In genomic region chr16:3021449-3022207, GRCh38 we compare ENCODE assay signal across 8 cellular contexts. TPM values are rescaled to one million over a fixed set of nuclear protein-coding genes. Genes with fewer than 3 reads are reported as not detected.
DNase-seq lines count a peak whose midpoint lies in the region; FAIRE-seq and TF ChIP-seq lines count a peak whose summit lies in the region.

No MANE protein-coding gene starts in this region.

- WGBS in transverse colon (ENCODE audit: low coverage in 1 of 2), 2 donors: 21% methylated on average over 23 of the region's 25 CpGs; no CpG with 5 or more reads in 1 of the 2 donors

- peak overlapping the region; percentile 81 for H2AFZ ChIP-seq in parathyroid adenoma

- H3K4me3 ChIP-seq in parathyroid adenoma (ENCODE audit: low read depth, low read length): peak overlapping the region; percentile 73
- H3K4me3 ChIP-seq in transverse colon: peak overlapping the region; percentile 45 to 66 (median 54)

- peaks cover 47% of the 10 kb centered on the region for H3K4me1 Mint-ChIP-seq in activated naive CD4-positive, alpha-beta T cell treated with anti-CD3 and anti-CD28 coated beads, Interleukin-2, amount 50 U/mL, for 24 hours

- peak overlapping the region; percentile 97 for H3K27ac ChIP-seq in parathyroid adenoma
- peak overlapping the region; percentile 92 to 94 (median 93) for H3K27ac ChIP-seq in transverse colon

- peak; percentile 6 for TF ChIP-seq POLR2A in transverse colon (IDR thresholded peaks at IDR 0.05)

- intact Hi-C loops in head of caudate nucleus (cut with DNase I) (loop anchor here (2.0 kb wide), 1 partner anchor 17 kb away; no protein-coding TSS in a partner anchor), transverse colon (cut with DNase I; ENCODE audit: low total_unique reads) (loop anchor here (2.0 kb wide), 1 partner anchor 347 kb away; no protein-coding TSS in a partner anchor)

- H3K9me3 ChIP-seq in parathyroid adenoma (ENCODE audit: control insufficient read depth, low read length): no peaks in the 10 kb centered on the region
- H3K9me3 ChIP-seq in transverse colon: no peaks in the 10 kb centered on the region

- peak overlapping the region; percentile 99 for H3K4me2 ChIP-seq in parathyroid adenoma (ENCODE audit: low read length)

- H3K27ac Mint-ChIP-seq in activated naive CD4-positive, alpha-beta T cell treated with anti-CD3 and anti-CD28 coated beads, Interleukin-2, amount 50 U/mL, for 24 hours: peak overlapping the region; percentile 93

- no peaks in the 10 kb centered on the region for H3K9me3 Mint-ChIP-seq in activated naive CD4-positive, alpha-beta T cell treated with anti-CD3 and anti-CD28 coated beads, Interleukin-2, amount 50 U/mL, for 24 hours

- H3K9ac ChIP-seq in parathyroid adenoma: no peak overlapping the region

- no peak for TF ChIP-seq EP300 in transverse colon (IDR thresholded peaks at IDR 0.05; ENCODE audit: low read depth)

- peaks cover 18% of the 10 kb centered on the region for H3K4me1 ChIP-seq in parathyroid adenoma
- peaks cover 24 to 57% (median 45%) of the 10 kb centered on the region in 4 donors for H3K4me1 ChIP-seq in transverse colon

- H3K36me3 ChIP-seq in parathyroid adenoma (ENCODE audit: control insufficient read depth, insufficient read depth, low read length) (no peaks in the 10 kb centered on the region), transverse colon (no peaks in the 10 kb centered on the region)

- TF ChIP-seq CTCF in parathyroid adenoma (IDR thresholded peaks at IDR 0.05) (peak; percentile 41), transverse colon (IDR thresholded peaks at IDR 0.05) (peak in 4 of 5 experiments; percentile 32 to 48 (median 37))

- peak; percentile 99 for DNase-seq in Caki2 (ENCODE audit: low read depth)
- peak; percentile 69 for DNase-seq in HTR-8/SVneo (ENCODE audit: insufficient read length, low spot score)
- peak; percentile 73 for DNase-seq in SKM-1 treated with dmso at 0.1 percent for 144 hours (lab: John Stamatoyannopoulos, UW; ENCODE audit: unreplicated experiment)
- DNase-seq in head of caudate nucleus: peak in 35 of 42 donors; percentile 23 to 83 (median 56)
- peak; percentile 87 for DNase-seq in transverse colon
- DNase-seq in NCI-H2029 (lab: John Stamatoyannopoulos, UW): no peak

- H3K27me3 ChIP-seq in parathyroid adenoma (ENCODE audit: control insufficient read depth, insufficient read depth, low read length) (no peaks in the 10 kb centered on the region), transverse colon (peaks cover 21% of the 10 kb centered on the region)

- H3K27me3 Mint-ChIP-seq in activated naive CD4-positive, alpha-beta T cell treated with anti-CD3 and anti-CD28 coated beads, Interleukin-2, amount 50 U/mL, for 24 hours: no peaks in the 10 kb centered on the region

- peaks cover 3% of the 10 kb centered on the region for H3K36me3 Mint-ChIP-seq in activated naive CD4-positive, alpha-beta T cell treated with anti-CD3 and anti-CD28 coated beads, Interleukin-2, amount 50 U/mL, for 24 hours

- in situ Hi-C loops in Caki2 (cut with HindIII; ENCODE audit: low pct_unique_long_range_greater_than_20kb, low sequenced_read_pairs) (no loop called here), transverse colon (cut with MboI; ENCODE audit: low pct_ligation_motif_present in 1 of 4, low pct_unique_long_range_greater_than_20kb in 1 of 4, low sequenced_read_pairs in 3 of 4) (no loop called here)

- peak; percentile 93 for FAIRE-seq in HTR-8/SVneo (lab: Jason Lieb, UNC)

- H3K79me2 ChIP-seq in parathyroid adenoma: no peaks in the 10 kb centered on the region

- peak overlapping the region; percentile 97 for H3K4me3 Mint-ChIP-seq in activated naive CD4-positive, alpha-beta T cell treated with anti-CD3 and anti-CD28 coated beads, Interleukin-2, amount 50 U/mL, for 24 hours

RNA-seq across cellular contexts. Expression of gene TNFRSF12A, which starts 1.5 kb away (rescaled TPM):
- total RNA-seq in Caki2 (2014; rRNA removed; shearing (Covaris generic); ENCODE audit: low replicate concordance): 975 and 1,222 TPM in 2 replicates
- 10 to 100 TPM; 13.3 to 50.5 (median 19.9) TPM for total RNA-seq in transverse colon

RNA-seq across cellular contexts. Expression of gene HCFC1R1, which starts 2.1 kb away (rescaled TPM):
- 461 and 685 TPM in 2 replicates for total RNA-seq in Caki2 (2014; rRNA removed; shearing (Covaris generic); ENCODE audit: low replicate concordance)
- total RNA-seq in transverse colon: 10 to 100 TPM in 2 of 4 donors, 1 to 10 TPM in 2; 4.4 to 35.4 (median 17.5) TPM

RNA-seq across cellular contexts. Expression of gene THOC6, which starts 2.2 kb away (rescaled TPM):
- total RNA-seq in Caki2 (2014; rRNA removed; shearing (Covaris generic); ENCODE audit: low replicate concordance): 247 and 252 TPM in 2 replicates
- 10 to 100 TPM; 10.1 to 42.8 (median 17.6) TPM for total RNA-seq in transverse colon

RNA-seq across cellular contexts. Expression of gene CLDN6, which starts 3.6 kb away (rescaled TPM):
- total RNA-seq in Caki2 (2014; rRNA removed; shearing (Covaris generic); ENCODE audit: low replicate concordance): not detected in 2 replicates
- not detected for total RNA-seq in transverse colon

RNA-seq across cellular contexts. Expression of gene CLDN9, which starts 8.9 kb away (rescaled TPM):
- 0.07 TPM in 1 of 2 replicates, not detected in the other for total RNA-seq in Caki2 (2014; rRNA removed; shearing (Covaris generic); ENCODE audit: low replicate concordance)
- total RNA-seq in transverse colon: 1 to 10 TPM in 1 of 4 donors, under 1 TPM in 1, not detected in 2; 0.55 to 1.1 TPM

Comparison
In these comparisons a context has a peak if more than half of its experiments do, and no peak if none do; other contexts are left out.
1. RNA of gene TNFRSF12A, which starts 1.5 kb away (total RNA-seq): 975 to 1,222 TPM in Caki2; 13.3 to 50.5 TPM in transverse colon; every median in the first group is over 10 times any median in the second.
2. RNA of gene HCFC1R1, which starts 2.1 kb away (total RNA-seq): 461 to 685 TPM in Caki2; 4.4 to 35.4 TPM in transverse colon; every median in the first group is over 10 times any median in the second.